ENCODE assay signal across 8 cellular contexts in the genomic region with DNA sequence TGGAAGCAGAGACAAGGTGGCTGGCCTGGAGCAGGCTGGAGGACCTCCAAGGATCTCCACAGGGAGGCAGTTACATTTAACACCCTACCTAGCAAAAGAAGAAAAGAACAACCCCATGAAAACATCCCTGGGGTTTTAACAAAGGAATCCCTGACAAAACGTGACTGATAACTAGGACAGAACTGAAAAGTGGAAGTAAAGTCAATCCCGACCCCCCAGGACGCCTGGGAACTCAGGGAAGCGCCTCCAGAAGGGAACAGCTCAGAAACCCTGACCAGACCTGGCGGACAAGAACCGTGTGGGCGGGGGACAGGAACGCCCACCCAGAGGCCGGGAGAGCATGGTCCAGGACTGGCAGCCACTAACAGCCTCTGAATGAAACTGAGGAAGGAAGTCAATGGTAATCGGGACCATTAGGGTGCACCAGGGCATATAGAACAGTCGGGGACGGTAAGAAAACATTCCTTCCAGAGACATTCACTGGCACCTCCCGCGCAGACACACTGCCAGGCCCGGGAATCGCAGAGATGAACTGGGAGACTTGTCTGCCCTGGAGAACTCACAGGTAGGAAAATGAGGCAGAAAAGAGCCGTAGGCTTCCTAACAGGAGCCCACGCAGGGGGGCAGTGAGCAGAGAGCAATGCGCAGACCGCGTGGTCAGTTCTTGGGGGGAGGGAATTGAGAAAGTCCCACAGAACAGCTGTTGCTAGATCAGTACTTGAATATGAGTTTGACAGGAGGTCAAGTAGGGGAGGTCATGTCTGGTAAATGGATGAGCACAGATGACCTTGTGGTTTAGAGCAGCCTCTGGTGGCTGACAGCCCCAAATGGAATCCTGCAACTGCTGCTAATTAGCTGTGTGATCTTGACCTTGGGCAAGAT. TPM values are rescaled to one million over a fixed set of nuclear protein-coding genes. Genes with fewer than 3 reads are reported as not detected.
DNase-seq lines count a peak whose midpoint lies in the region; ATAC-seq and TF ChIP-seq lines count a peak whose summit lies in the region.

No MANE protein-coding gene starts in this region.

- peak overlapping the region; percentile 17 for H3K4me3 ChIP-seq in CD8-positive, alpha-beta T cell (ENCODE audit: low read depth, low read length)
- peak overlapping the region; percentile 50 to 53 for H3K4me3 ChIP-seq in neutrophil (ENCODE audit: low read depth in 1 of 2, low read length in 1 of 2)

- no peak overlapping the region for H3K27ac ChIP-seq in CD8-positive, alpha-beta T cell (ENCODE audit: low read depth, low read length)
- H3K27ac ChIP-seq in neutrophil = peak overlapping the region; percentile 59

- H3K4me3 Mint-ChIP-seq in CD8-positive, alpha-beta T cell = peak overlapping the region; percentile 87

- peak in 1 of 7 experiments; percentile 11 for DNase-seq in CD8-positive, alpha-beta T cell
- DNase-seq in NCI-H524 treated with DMSO at 0.1 percent for 48 hours (lab: John Stamatoyannopoulos, UW) (peak; percentile 38), head of caudate nucleus (peak; percentile 40 to 89 (median 72))
- peak in 1 of 2 donors; percentile 5 for DNase-seq in activated naive CD4-positive, alpha-beta T cell treated with anti-CD3 and anti-CD28 coated beads, Interleukin-2, amount 50 U/mL, for 72 hours (ENCODE audit: low spot score in 2 of 2)
- DNase-seq in activated CD4-positive, CD25-positive, alpha-beta regulatory T cell (lab: John Stamatoyannopoulos, UW) = no peak

- no peak for ATAC-seq in CD8-positive, alpha-beta T cell
- ATAC-seq in GM18873 (IDR thresholded peaks at IDR 0.05; ENCODE audit: low FRiP score, unreplicated experiment) = peak; percentile 75
- peak; percentile 72 for ATAC-seq in HG03175 (IDR thresholded peaks at IDR 0.05; ENCODE audit: unreplicated experiment)
- ATAC-seq in activated naive CD4-positive, alpha-beta T cell treated with anti-CD3 and anti-CD28 coated beads, Interleukin-2, amount 50 U/mL, for 72 hours = peak; percentile 19 to 32

- TF ChIP-seq CTCF in CD8-positive, alpha-beta T cell (IDR thresholded peaks at IDR 0.05) = no peak
- no peak for TF ChIP-seq CTCF in neutrophil (IDR thresholded peaks at IDR 0.05)

- CTCF ChIA-PET in CD8-positive, alpha-beta T cell (lab: Charles Lee) = interaction anchor here (0.8 to 1.3 kb wide), 2 partner anchors 140 to 143 kb away, joined by 3 read pairs; no protein-coding TSS in a partner anchor

- POLR2A ChIA-PET in CD8-positive, alpha-beta T cell (lab: Charles Lee) = interaction anchor here (1.0 to 1.3 kb wide), 2 partner anchors 53 to 142 kb away, joined by 3 to 4 read pairs; no protein-coding TSS in a partner anchor

- intact Hi-C loops in CD8-positive, alpha-beta T cell (cut with DNase I, micrococcal nuclease) = loop anchor here (2.0 to 5.0 kb wide), 3 partner anchors 140 to 545 kb away; a partner anchor contains a TSS
- intact Hi-C loops in head of caudate nucleus (cut with DNase I) = loop anchor here (2.0 to 10.0 kb wide), 2 partner anchors 140 to 548 kb away; no protein-coding TSS in a partner anchor

- peaks cover 4% of the 10 kb centered on the region for H3K27me3 Mint-ChIP-seq in CD8-positive, alpha-beta T cell (ENCODE audit: low read depth)

- no peaks in the 10 kb centered on the region for H3K27me3 ChIP-seq in CD8-positive, alpha-beta T cell (ENCODE audit: insufficient read depth, low read length)
- peaks cover 34% of the 10 kb centered on the region for H3K27me3 ChIP-seq in neutrophil

- peaks cover 25% of the 10 kb centered on the region for H3K4me1 ChIP-seq in CD8-positive, alpha-beta T cell (ENCODE audit: insufficient read depth, low read length)
- peaks cover 34 to 46% of the 10 kb centered on the region in 2 experiments for H3K4me1 ChIP-seq in neutrophil (ENCODE audit: control insufficient read depth in 1 of 2, insufficient read depth in 1 of 2, low read depth in 1 of 2, low read length in 1 of 2)

- no peaks in the 10 kb centered on the region for H3K9me3 Mint-ChIP-seq in CD8-positive, alpha-beta T cell
- H3K9me3 Mint-ChIP-seq in activated naive CD4-positive, alpha-beta T cell treated with anti-CD3 and anti-CD28 coated beads, Interleukin-2, amount 50 U/mL, for 72 hours = no peaks in the 10 kb centered on the region

- no peaks in the 10 kb centered on the region for H3K36me3 ChIP-seq in CD8-positive, alpha-beta T cell (ENCODE audit: insufficient read depth, low read length)
- no peaks in the 10 kb centered on the region for H3K36me3 ChIP-seq in neutrophil

- peaks cover 26% of the 10 kb centered on the region for H3K4me1 Mint-ChIP-seq in CD8-positive, alpha-beta T cell (ENCODE audit: low read depth)

- H3K27ac Mint-ChIP-seq in CD8-positive, alpha-beta T cell = no peak overlapping the region
- peak overlapping the region in 1 of 2 donors; percentile 66 for H3K27ac Mint-ChIP-seq in activated naive CD4-positive, alpha-beta T cell treated with anti-CD3 and anti-CD28 coated beads, Interleukin-2, amount 50 U/mL, for 72 hours

- H3K9me3 ChIP-seq in CD8-positive, alpha-beta T cell (ENCODE audit: low read length) = no peaks in the 10 kb centered on the region
- H3K9me3 ChIP-seq in neutrophil = no peaks in the 10 kb centered on the region

- H3K36me3 Mint-ChIP-seq in CD8-positive, alpha-beta T cell = no peaks in the 10 kb centered on the region
- H3K36me3 Mint-ChIP-seq in activated naive CD4-positive, alpha-beta T cell treated with anti-CD3 and anti-CD28 coated beads, Interleukin-2, amount 50 U/mL, for 72 hours = no peaks in the 10 kb centered on the region

RNA-seq across cellular contexts. Expression of a gene that starts 1.3 kb away (rescaled TPM):
- 1 to 10 TPM in 1 of 2 experiments, under 1 TPM in 1; 0.47 to 1.1 TPM for total RNA-seq in CD8-positive, alpha-beta T cell
- total RNA-seq in activated naive CD4-positive, alpha-beta T cell treated with anti-CD3 and anti-CD28 coated beads, Interleukin-2, amount 50 U/mL, for 72 hours = 10 to 100 TPM in 1 of 2 donors, 1 to 10 TPM in 1; 2.6 to 12.1 TPM

Comparison
In these comparisons a context has a peak if more than half of its experiments do, and no peak if none do; other contexts are left out.
1. DNase-seq: peak in NCI-H524 treated with DMSO at 0.1 percent for 48 hours (single experiment) and head of caudate nucleus (42 of 42); none in activated CD4-positive, CD25-positive, alpha-beta regulatory T cell (0 of 4).